In the genomic region with DNA sequence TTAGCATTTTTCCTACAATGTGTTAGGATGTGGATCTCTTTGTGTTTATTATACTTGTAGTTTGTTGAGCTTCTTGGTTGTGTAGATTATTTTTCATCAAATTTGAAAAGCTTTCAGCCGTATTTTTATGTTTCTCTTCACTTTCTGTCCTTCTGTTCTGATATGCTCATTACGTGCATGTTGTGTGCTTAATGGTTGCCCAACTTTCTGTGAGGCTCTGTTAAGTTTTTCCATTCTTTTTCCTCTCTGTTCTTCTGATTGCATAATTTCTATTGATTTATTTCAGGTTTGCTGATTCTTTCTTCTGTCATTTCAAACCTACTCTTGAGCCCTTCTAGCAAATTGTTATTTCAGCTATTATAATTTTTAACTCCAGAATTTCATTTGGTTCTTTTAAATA, we compare ENCODE assay signal across 8 cellular contexts.
"Had no signal": no experiment of that assay in that cellular context is flagged by ENCODE, and none has a peak within 500 bp of the region (broad histone marks: within the 10 kb centered on the region; RNA-seq: fewer than 3 reads in every experiment).

No MANE protein-coding gene starts in this region.

- H3K4me2 ChIP-seq: GM23338, KMS-11 had no signal

- FAIRE-seq: HTR-8/SVneo had no signal

- H3K27ac ChIP-seq: KMS-11 had no signal

- H3K4me3 ChIP-seq: GM23338, HAP-1 had no signal

- DNase-seq: H7, HFFc6, KBM-7 had no signal

- ATAC-seq: GM23338, HCT116 had no signal

- H3K9ac ChIP-seq: KMS-11 had no signal

- H3K36me3 ChIP-seq: HAP-1 had no signal

- H3K9me3 ChIP-seq: HAP-1 had no signal

- H2AFZ ChIP-seq: GM23338 had no signal
